In the genomic region with DNA sequence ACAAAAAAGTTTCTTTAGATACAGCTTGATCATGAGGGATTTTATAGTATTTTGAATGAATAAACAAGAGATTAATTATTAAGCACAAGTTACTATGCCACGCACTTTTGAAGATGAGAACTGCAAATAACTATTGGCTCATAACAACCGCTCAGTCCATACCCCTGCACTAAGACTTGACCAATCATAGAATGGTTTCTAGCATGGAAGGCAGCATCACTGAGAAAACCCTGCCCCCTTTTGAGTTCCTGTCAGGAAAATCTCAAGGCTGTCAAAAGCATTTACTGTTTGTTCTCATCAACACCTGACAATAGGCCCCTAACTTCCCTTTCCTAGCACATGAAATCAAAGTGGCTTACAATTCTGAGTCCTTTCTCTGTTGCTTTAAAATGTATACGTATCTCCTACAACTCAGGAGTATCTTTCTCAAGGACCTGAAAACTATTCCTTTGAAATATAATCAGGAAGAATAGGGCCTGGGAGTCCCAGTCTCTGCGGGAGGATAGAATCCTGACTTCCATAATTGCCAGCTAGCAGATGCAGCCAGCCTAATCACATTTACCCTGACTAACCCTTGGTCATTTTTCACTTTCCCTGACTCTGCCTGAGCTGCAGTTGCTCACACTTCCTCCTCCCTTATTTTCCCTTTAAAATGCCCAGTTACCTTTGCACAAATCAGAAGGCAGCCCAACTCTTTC, we compare ENCODE assay signal across 12 cellular contexts. TPM values are rescaled to one million over a fixed set of nuclear protein-coding genes. Genes with fewer than 3 reads are reported as not detected.
A peak's percentile ranks its signal among the peaks of the same experiment; 100 is the strongest.
DNase-seq lines count a peak whose midpoint lies in the region; ATAC-seq, FAIRE-seq and TF ChIP-seq lines count a peak whose summit lies in the region.
"Had no signal": no experiment of that assay in that cellular context is flagged by ENCODE, and none has a peak within 500 bp of the region (broad histone marks: within the 10 kb centered on the region; RNA-seq: fewer than 3 reads in every experiment).

No MANE protein-coding gene starts in this region.

- no peak overlapping the region for H3K4me2 ChIP-seq in GM23248 (ENCODE audit: unreplicated experiment)
- H3K4me2 ChIP-seq in PC-3 (ENCODE audit: low read length): no peak overlapping the region

- TF ChIP-seq CTCF in PC-3 (conservative IDR thresholded peaks at IDR 0.05; ENCODE audit: low read depth, low read length) (no peak), heart left ventricle (IDR thresholded peaks at IDR 0.05) (no peak)

- DNase-seq in GM23248 (peak; percentile 43), PC-3 (peak; percentile 45), heart left ventricle (no peak), renal cortical epithelial cell (ENCODE audit: low read depth) (peak; percentile 64), SW 1271 (lab: John Stamatoyannopoulos, UW) (no peak), NCI-H748 treated with DMSO at 0.1 percent for 48 hours (lab: John Stamatoyannopoulos, UW) (no peak), small intestine (no peak)
- DNase-seq: activated effector memory CD4-positive, alpha-beta T cell treated with anti-CD3 and anti-CD28 coated beads, Interleukin-2, amount 50 U/mL, for 16 hours; CD8-positive, alpha-beta memory T cell; NCI-H146; stimulated activated naive CD8-positive, alpha-beta T cell treated with anti-CD3 and anti-CD28 coated beads, Interleukin-15, amount 100 ng/mL, for 72 hours had no signal

- intact Hi-C loops in PC-3 (cut with micrococcal nuclease): loop anchor here (10.0 kb wide), 1 partner anchor 266 kb away; no protein-coding TSS in a partner anchor
- intact Hi-C loops in heart left ventricle (cut with DNase I): no loop called here

- H3K27ac ChIP-seq in GM23248 (no peak overlapping the region), PC-3 (ENCODE audit: low read length) (no peak overlapping the region), heart left ventricle (peak overlapping the region in 10 of 12 donors; percentile 17 to 74 (median 60)), small intestine (ENCODE audit: low read depth in 1 of 2, low read length in 1 of 2) (no peak overlapping the region)

- H3K9me2 ChIP-seq in GM23248 (ENCODE audit: insufficient read depth) (no peaks in the 10 kb centered on the region), PC-3 (replicated peaks; ENCODE audit: low read length) (no peaks in the 10 kb centered on the region)

- TF ChIP-seq POLR2A in heart left ventricle (IDR thresholded peaks at IDR 0.05): no peak

- H3K36me3 ChIP-seq in GM23248 (ENCODE audit: low read depth) (no peaks in the 10 kb centered on the region), PC-3 (ENCODE audit: low read depth, low read length) (no peaks in the 10 kb centered on the region), heart left ventricle (no peaks in the 10 kb centered on the region), small intestine (ENCODE audit: control insufficient read depth in 2 of 2, insufficient read depth in 2 of 2, low read length in 2 of 2) (no peaks in the 10 kb centered on the region)

- H3K4me3 ChIP-seq in GM23248 (no peak overlapping the region), PC-3 (ENCODE audit: low read length) (no peak overlapping the region), heart left ventricle (peak overlapping the region in 1 of 12 donors; percentile 9), small intestine (ENCODE audit: low read depth in 1 of 2, low read length in 2 of 2) (no peak overlapping the region)

- in situ Hi-C loops in GM23248 (cut with MboI): no loop called here

- WGBS in GM23248 (ENCODE audit: low coverage in 1 of 2, low lambda C conversion rate in 2 of 2, missing lambda C conversion rate in 2 of 2), 2 experiments: 62 to 69% methylated on average over 4 of the region's 4 CpGs
- whole genome bisulfite sequencing in heart left ventricle, 4 donors: 25 to 30% (median 27%) methylated on average over 4 of the region's 4 CpGs
- WGBS in small intestine, 3 donors: 48 to 54% (median 49%) methylated on average over 4 of the region's 4 CpGs

- H3K9me3 ChIP-seq in GM23248 (ENCODE audit: low read depth): no peaks in the 10 kb centered on the region
- no peaks in the 10 kb centered on the region for H3K9me3 ChIP-seq in PC-3 (ENCODE audit: low read length)
- no peaks in the 10 kb centered on the region for H3K9me3 ChIP-seq in heart left ventricle
- H3K9me3 ChIP-seq in small intestine (ENCODE audit: control insufficient read depth, low read depth): no peaks in the 10 kb centered on the region

- no peak overlapping the region for H3K9ac ChIP-seq in GM23248
- no peak overlapping the region for H3K9ac ChIP-seq in PC-3 (ENCODE audit: low read length)

- POLR2A ChIA-PET in PC-3 (lab: Charles Lee; ENCODE audit: unreplicated experiment): no interaction called here

- H2AFZ ChIP-seq in GM23248 (no peak overlapping the region), PC-3 (ENCODE audit: low read length) (no peak overlapping the region)

- H3F3A ChIP-seq in GM23248 (ENCODE audit: insufficient read depth): peaks cover 31% of the 10 kb centered on the region
- H3F3A ChIP-seq in PC-3 (ENCODE audit: low read length, unreplicated experiment): peaks cover 6% of the 10 kb centered on the region

- CTCF ChIA-PET in PC-3 (lab: Charles Lee): interaction anchor here (0.6 kb wide), 1 partner anchor 27 kb away, joined by 3 read pairs; no protein-coding TSS in a partner anchor

- no peak for ATAC-seq in PC-3
- ATAC-seq in heart left ventricle: peak; percentile 37 to 92 (median 90)
- no peak for ATAC-seq in GM21529 (IDR thresholded peaks at IDR 0.05; ENCODE audit: unreplicated experiment)
- ATAC-seq: stimulated activated naive CD8-positive, alpha-beta T cell treated with anti-CD3 and anti-CD28 coated beads, Interleukin-15, amount 100 ng/mL, for 72 hours had no signal

- H3K4me1 ChIP-seq in GM23248 (ENCODE audit: insufficient read depth): peaks cover 39% of the 10 kb centered on the region
- peaks cover 44% of the 10 kb centered on the region for H3K4me1 ChIP-seq in PC-3 (ENCODE audit: insufficient read depth, low read length)
- peaks cover 0 to 29% (median 4%) of the 10 kb centered on the region in 12 donors for H3K4me1 ChIP-seq in heart left ventricle
- peaks cover 0 to 9% of the 10 kb centered on the region in 2 donors for H3K4me1 ChIP-seq in small intestine (ENCODE audit: control insufficient read depth in 2 of 2, insufficient read depth in 1 of 2, low read depth in 1 of 2, low read length in 1 of 2)

- BruUV-seq in PC-3 (replicated peaks; lab: Mats Ljungman, UMichigan): no TSS peak

- FAIRE-seq in small intestine (lab: Jason Lieb, UNC): no peak

- H3K79me2 ChIP-seq in GM23248 (ENCODE audit: insufficient read depth) (no peaks in the 10 kb centered on the region), PC-3 (ENCODE audit: low read length) (no peaks in the 10 kb centered on the region)

- no peaks in the 10 kb centered on the region for H3K27me3 ChIP-seq in GM23248 (replicated peaks; ENCODE audit: insufficient read depth)
- H3K27me3 ChIP-seq in PC-3 (ENCODE audit: low read length): no peaks in the 10 kb centered on the region; the same call in 1 of the 2 replicates
- peaks cover 0 to 5% (median 0%) of the 10 kb centered on the region in 9 donors for H3K27me3 ChIP-seq in heart left ventricle
- no peaks in the 10 kb centered on the region for H3K27me3 ChIP-seq in small intestine (ENCODE audit: control insufficient read depth in 2 of 2, insufficient read depth in 2 of 2, low read length in 2 of 2)

- H4K20me1 ChIP-seq in GM23248 (ENCODE audit: insufficient read depth): no peaks in the 10 kb centered on the region
- no peaks in the 10 kb centered on the region for H4K20me1 ChIP-seq in PC-3 (ENCODE audit: low read length)

RNA-seq across cellular contexts. Expression of a gene that starts 9.0 kb away (rescaled TPM):
- total RNA-seq in GM23248 (2014; rRNA removed; shearing (Covaris generic)): 6.6 and 8.3 TPM in 2 replicates
- polyA plus RNA-seq in GM23248 (2016; fragmentation: Nextera tagmentation; extraction: Ambion mirVana): 6.0 and 6.7 TPM in 2 replicates
- total RNA-seq in PC-3 (2014; rRNA removed): 10.9 and 24.1 TPM in 2 replicates
- 10 to 100 TPM in 8 of 9 donors, 1 to 10 TPM in 1; 8.8 to 25.0 (median 12.5) TPM for total RNA-seq in heart left ventricle
- 1 to 10 TPM; 8.2 to 9.6 TPM for polyA plus RNA-seq in heart left ventricle
- total RNA-seq in renal cortical epithelial cell: 33.1 and 57.5 TPM in 2 replicates
- 10 to 100 TPM in 1 of 3 donors, 1 to 10 TPM in 2; 4.0 to 11.1 (median 9.5) TPM for polyA plus RNA-seq in small intestine

Comparison
In these comparisons a context has a peak if more than half of its experiments do, and no peak if none do; other contexts are left out.
1. DNase-seq: peak in GM23248 (single experiment), PC-3 (single experiment) and renal cortical epithelial cell (single experiment); none in heart left ventricle (0 of 5), SW 1271 (0 of 2), NCI-H748 treated with DMSO at 0.1 percent for 48 hours (single experiment) and small intestine (single experiment).
2. H3K27ac ChIP-seq: peak in heart left ventricle (10 of 12); none in GM23248 (single experiment), PC-3 (single experiment) and small intestine (0 of 2).
3. ATAC-seq: peak in heart left ventricle (4 of 4); none in PC-3 (single experiment) and GM21529 (single experiment).